ENCODE assay signal across 9 cellular contexts in genomic region chr13:30796833-30797601, GRCh38.
DNase-seq lines count a peak whose midpoint lies in the region; ATAC-seq and TF ChIP-seq lines count a peak whose summit lies in the region.
"Had no signal": no experiment of that assay in that cellular context is flagged by ENCODE, and none has a peak within 500 bp of the region (broad histone marks: within the 10 kb centered on the region; RNA-seq: fewer than 3 reads in every experiment).

No MANE protein-coding gene starts in this region.

- H3K36me3 ChIP-seq in A673 (ENCODE audit: insufficient read depth, low read length, poor library complexity, severe bottlenecking) (no peaks in the 10 kb centered on the region), lower lobe of right lung (no peaks in the 10 kb centered on the region)

- POLR2A ChIA-PET in A673 (lab: Charles Lee; ENCODE audit: low non-redundant PET): no interaction called here

- H3K9me3 ChIP-seq in A673 (ENCODE audit: low read depth, low read length, poor library complexity, severe bottlenecking): no peaks in the 10 kb centered on the region
- H3K9me3 ChIP-seq in lower lobe of right lung: no peaks in the 10 kb centered on the region

- no peaks in the 10 kb centered on the region for H3K27me3 ChIP-seq in A673 (replicated peaks; ENCODE audit: insufficient read depth, low read depth, low read length, poor library complexity)
- no peaks in the 10 kb centered on the region for H3K27me3 ChIP-seq in lower lobe of right lung (ENCODE audit: low read depth)

- CTCF ChIA-PET in A673 (lab: Charles Lee): no interaction called here

- peak overlapping the region; percentile 23 for H3K4me3 ChIP-seq in A673 (ENCODE audit: low read depth, low read length, poor library complexity, severe bottlenecking)
- peak overlapping the region; percentile 6 for H3K4me3 ChIP-seq in lower lobe of right lung

- no peak for ATAC-seq in lower lobe of right lung
- ATAC-seq in HG02852 (IDR thresholded peaks at IDR 0.05; ENCODE audit: unreplicated experiment): no peak
- ATAC-seq in HG03432 (IDR thresholded peaks at IDR 0.05; ENCODE audit: unreplicated experiment): no peak

- H3K27ac ChIP-seq in A673 (ENCODE audit: low read depth, low read length, poor library complexity, severe bottlenecking) (no peak overlapping the region), lower lobe of right lung (no peak overlapping the region)

- H3K4me1 ChIP-seq in A673 (ENCODE audit: insufficient read depth, low read length, poor library complexity, severe bottlenecking) (peaks cover 35% of the 10 kb centered on the region), lower lobe of right lung (peaks cover 24% of the 10 kb centered on the region)

- BruUV-seq in A673 (replicated peaks; lab: Mats Ljungman, UMichigan): no TSS peak

- DNase-seq in A673 (ENCODE audit: low spot score) (peak; percentile 49), GM20000 (ENCODE audit: low spot score) (peak; percentile 60), lower lobe of right lung (no peak), EL (no peak), NCI-H2081 treated with DMSO at 0.1 percent for 48 hours (lab: John Stamatoyannopoulos, UW) (no peak)
- peak; percentile 34 for DNase-seq in activated T-helper 9 cell treated with anti-CD3 and anti-CD28 coated beads, Interleukin-2, amount 50 U/mL, for 16 hours (ENCODE audit: low read depth)
- DNase-seq: NCI-H1694 treated with DMSO at 0.1 percent for 48 hours had no signal

- TF ChIP-seq CTCF in A673 (conservative IDR thresholded peaks at IDR 0.05; ENCODE audit: low read depth, low read length) (no peak), GM20000 (IDR thresholded peaks at IDR 0.05; ENCODE audit: extremely low read depth, missing control alignments) (no peak), lower lobe of right lung (IDR thresholded peaks at IDR 0.05) (no peak)

- intact Hi-C loops in A673 (cut with micrococcal nuclease; ENCODE audit: unreplicated experiment) (loop anchor here (5.0 kb wide), 1 partner anchor 245 kb away; no protein-coding TSS in a partner anchor), lower lobe of right lung (cut with DNase I) (no loop called here)

Comparison
In these comparisons a context has a peak if more than half of its experiments do, and no peak if none do; other contexts are left out.
1. DNase-seq: peak in A673 (single experiment), GM20000 (single experiment) and activated T-helper 9 cell treated with anti-CD3 and anti-CD28 coated beads, Interleukin-2, amount 50 U/mL, for 16 hours (single experiment); none in lower lobe of right lung (single experiment), EL (single experiment) and NCI-H2081 treated with DMSO at 0.1 percent for 48 hours (single experiment).